Comparison of ENCODE assay signal across 8 cellular contexts in the genomic region with DNA sequence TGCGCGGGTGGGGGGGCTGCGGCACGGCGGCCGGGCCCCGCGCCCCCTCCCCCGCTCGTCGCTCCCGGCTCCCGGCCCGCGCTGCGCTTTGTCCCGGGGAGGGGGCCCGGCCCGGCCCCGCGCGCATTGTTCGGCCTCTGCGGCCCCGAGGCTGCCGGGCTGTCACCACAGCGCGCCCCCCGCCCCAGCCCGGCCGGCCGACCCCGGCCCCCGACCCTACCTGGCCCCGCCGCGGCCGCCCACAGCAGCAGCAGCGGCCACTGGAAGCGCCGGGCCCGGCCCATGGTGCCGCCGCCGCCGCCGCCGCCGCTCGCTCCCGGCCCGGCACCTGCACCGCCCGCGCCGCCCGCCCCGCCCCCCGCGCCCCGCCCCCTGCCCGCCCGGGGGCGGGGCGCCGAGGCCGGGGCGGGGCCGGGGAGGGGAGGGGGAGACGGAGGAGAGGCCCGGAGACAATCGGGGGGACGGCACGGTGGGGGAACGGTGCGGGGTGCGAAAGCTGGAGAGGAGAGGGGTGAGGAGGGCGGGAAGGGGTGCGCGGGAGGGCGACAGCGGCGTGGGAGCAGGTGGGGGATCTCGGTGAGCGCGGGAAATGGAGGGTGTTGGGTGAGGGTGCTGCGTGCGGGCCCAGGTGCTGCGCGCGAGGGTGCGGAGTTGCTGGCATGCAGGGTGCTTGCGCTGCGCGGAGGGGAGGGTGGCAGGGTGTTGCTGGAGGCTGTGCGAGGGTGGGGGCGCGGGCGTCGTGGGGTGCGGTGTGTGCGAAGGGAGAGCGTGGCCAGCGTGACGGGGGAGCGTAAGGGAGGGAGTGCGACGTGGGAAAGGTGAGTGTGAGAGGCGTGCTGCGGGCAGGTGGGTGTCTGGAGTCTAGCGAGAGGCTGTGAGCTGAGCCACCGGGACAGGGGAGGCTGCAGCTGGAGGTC. TPM values are rescaled to one million over a fixed set of nuclear protein-coding genes. Genes with fewer than 3 reads are reported as not detected.
DNase-seq lines count a peak whose midpoint lies in the region; ATAC-seq and TF ChIP-seq lines count a peak whose summit lies in the region.

CADM4 (minus strand) TSS at position 344 of the 917 bp plus-strand sequence; CDS start at position 284, 60 bp downstream.

- no peaks in the 10 kb centered on the region for H3K36me3 Mint-ChIP-seq in activated naive CD8-positive, alpha-beta T cell treated with anti-CD3 and anti-CD28 coated beads, Interleukin-2, amount 50 U/mL, for 24 hours (ENCODE audit: low read depth)

- H3K27ac ChIP-seq in RWPE2 (ENCODE audit: poor library complexity, severe bottlenecking): no peak within 1 kb of the TSS

- H3K4me3 Mint-ChIP-seq in activated naive CD8-positive, alpha-beta T cell treated with anti-CD3 and anti-CD28 coated beads, Interleukin-2, amount 50 U/mL, for 24 hours: peak within 1 kb of the TSS; percentile 65

- DNase-seq in GM20000 (ENCODE audit: low spot score): peak; percentile 88
- no peak for DNase-seq in RWPE2 (ENCODE audit: low spot score)
- peak; percentile 33 for DNase-seq in activated naive CD8-positive, alpha-beta T cell treated with anti-CD3 and anti-CD28 coated beads, Interleukin-2, amount 50 U/mL, for 24 hours
- peak; percentile 50 for DNase-seq in left ventricle myocardium superior
- DNase-seq in renal cortical epithelial cell (ENCODE audit: low read depth): no peak
- DNase-seq in COLO829 (ENCODE audit: low spot score): no peak

- H3K4me3 ChIP-seq in RWPE2 (ENCODE audit: severe bottlenecking): peak within 1 kb of the TSS; percentile 40

- peaks cover 1% of the 10 kb centered on the region for H3K4me1 ChIP-seq in RWPE2 (ENCODE audit: insufficient read depth, poor library complexity, severe bottlenecking)

- peaks cover 12% of the 10 kb centered on the region for H3K4me1 Mint-ChIP-seq in activated naive CD8-positive, alpha-beta T cell treated with anti-CD3 and anti-CD28 coated beads, Interleukin-2, amount 50 U/mL, for 24 hours

- peaks cover 15% of the 10 kb centered on the region for H3K27me3 ChIP-seq in RWPE2 (ENCODE audit: insufficient read depth, poor library complexity, severe bottlenecking)

- no peak for TF ChIP-seq CTCF in GM20000 (IDR thresholded peaks at IDR 0.05; ENCODE audit: extremely low read depth, missing control alignments)
- TF ChIP-seq CTCF in RWPE2 (IDR thresholded peaks at IDR 0.05; ENCODE audit: poor library complexity, severe bottlenecking): no peak

- ATAC-seq in RWPE2 (ENCODE audit: low read depth) (peak; percentile 57), left ventricle myocardium superior (peak; percentile 81), GM21367 (IDR thresholded peaks at IDR 0.05; ENCODE audit: unreplicated experiment) (no peak), GM19452 (IDR thresholded peaks at IDR 0.05; ENCODE audit: unreplicated experiment) (no peak)
- peak; percentile 48 for ATAC-seq in activated naive CD8-positive, alpha-beta T cell treated with anti-CD3 and anti-CD28 coated beads, Interleukin-2, amount 50 U/mL, for 24 hours

- no peaks in the 10 kb centered on the region for H3K9me3 ChIP-seq in RWPE2 (ENCODE audit: severe bottlenecking)

- H3K36me3 ChIP-seq in RWPE2 (ENCODE audit: low read depth): no peaks in the 10 kb centered on the region

- no peaks in the 10 kb centered on the region for H3K9me3 Mint-ChIP-seq in activated naive CD8-positive, alpha-beta T cell treated with anti-CD3 and anti-CD28 coated beads, Interleukin-2, amount 50 U/mL, for 24 hours

- peaks cover 47% of the 10 kb centered on the region for H3K27me3 Mint-ChIP-seq in activated naive CD8-positive, alpha-beta T cell treated with anti-CD3 and anti-CD28 coated beads, Interleukin-2, amount 50 U/mL, for 24 hours

- no peak within 1 kb of the TSS for H3K27ac Mint-ChIP-seq in activated naive CD8-positive, alpha-beta T cell treated with anti-CD3 and anti-CD28 coated beads, Interleukin-2, amount 50 U/mL, for 24 hours

- intact Hi-C loops in left ventricle myocardium superior (cut with micrococcal nuclease): no loop called here

RNA-seq across cellular contexts. Expression of gene CADM4, which starts in this region (rescaled TPM):
- total RNA-seq in left ventricle myocardium superior: 10.5 TPM
- total RNA-seq in renal cortical epithelial cell: 6.6 and 36.4 TPM in 2 replicates

Comparison
In these comparisons a context has a peak if more than half of its experiments do, and no peak if none do; other contexts are left out.
1. DNase-seq: peak in GM20000 (single experiment), activated naive CD8-positive, alpha-beta T cell treated with anti-CD3 and anti-CD28 coated beads, Interleukin-2, amount 50 U/mL, for 24 hours (single experiment) and left ventricle myocardium superior (single experiment); none in RWPE2 (single experiment), renal cortical epithelial cell (single experiment) and COLO829 (single experiment).
2. ATAC-seq: peak in RWPE2 (single experiment), activated naive CD8-positive, alpha-beta T cell treated with anti-CD3 and anti-CD28 coated beads, Interleukin-2, amount 50 U/mL, for 24 hours (single experiment) and left ventricle myocardium superior (single experiment); none in GM21367 (single experiment) and GM19452 (single experiment).